Comparison of ENCODE assay signal across 8 cellular contexts in genomic region chr17:42179911-42180410, GRCh38. TPM values are rescaled to one million over a fixed set of nuclear protein-coding genes. Genes with fewer than 3 reads are reported as not detected.
A peak's percentile ranks its signal among the peaks of the same experiment; 100 is the strongest.
DNase-seq lines count a peak whose midpoint lies in the region; ATAC-seq, FAIRE-seq and TF ChIP-seq lines count a peak whose summit lies in the region.

No MANE protein-coding gene starts in this region.

- H4K20me1 ChIP-seq in HCT116 (ENCODE audit: insufficient read depth) (no peaks in the 10 kb centered on the region), SU-DHL-6 (ENCODE audit: low read depth, low read length) (no peaks in the 10 kb centered on the region), fibroblast of lung (ENCODE audit: control insufficient read depth, extremely low read depth, insufficient read depth, low read length) (no peaks in the 10 kb centered on the region)

- FAIRE-seq in small intestine (lab: Jason Lieb, UNC): no peak

- CTCF ChIA-PET in HCT116 (lab: Charles Lee): no interaction called here

- peaks cover 14 to 24% of the 10 kb centered on the region in 2 experiments for H3K4me1 ChIP-seq in HCT116 (ENCODE audit: control insufficient read depth in 1 of 2, insufficient read depth in 2 of 2, low read length in 2 of 2)
- H3K4me1 ChIP-seq in fibroblast of lung (ENCODE audit: control insufficient read depth, extremely low read depth, insufficient read depth, low read length): peaks cover 7% of the 10 kb centered on the region
- peaks cover 0 to 10% of the 10 kb centered on the region in 2 donors for H3K4me1 ChIP-seq in small intestine (ENCODE audit: control insufficient read depth in 2 of 2, insufficient read depth in 1 of 2, low read depth in 1 of 2, low read length in 1 of 2)

- DNase-seq in AG20443 (ENCODE audit: low spot score) (peak; percentile 76), HCT116 (ENCODE audit: low read depth, low spot score) (no peak), fibroblast of lung (ENCODE audit: low read depth in 2 of 2) (peak; percentile 24 to 28), small intestine (peak; percentile 27), GM19240 (ENCODE audit: insufficient read length, low spot score) (no peak), NCI-H2029 treated with DMSO at 0.1 percent for 48 hours (lab: John Stamatoyannopoulos, UW) (no peak)

- H2AFZ ChIP-seq in HCT116 (ENCODE audit: low read depth, low read length, poor library complexity, severe bottlenecking) (no peak overlapping the region), SU-DHL-6 (ENCODE audit: low read depth, low read length, severe bottlenecking) (no peak overlapping the region), fibroblast of lung (ENCODE audit: low read length) (no peak overlapping the region)

- H3K27me3 ChIP-seq in HCT116 (ENCODE audit: insufficient read depth, low read length) (peaks cover 3% of the 10 kb centered on the region; the same call in 1 of the 2 replicates), SU-DHL-6 (ENCODE audit: low read length) (no peaks in the 10 kb centered on the region), fibroblast of lung (ENCODE audit: control insufficient read depth, insufficient read depth, low read length) (peaks cover 25% of the 10 kb centered on the region), small intestine (ENCODE audit: control insufficient read depth in 2 of 2, insufficient read depth in 2 of 2, low read length in 2 of 2) (no peaks in the 10 kb centered on the region)

- no peak for ATAC-seq in HCT116
- no peak for ATAC-seq in GM21447 (IDR thresholded peaks at IDR 0.05; ENCODE audit: unreplicated experiment)

- no peak overlapping the region for H3K27ac ChIP-seq in HCT116 (ENCODE audit: low read depth, low read length)
- H3K27ac ChIP-seq in SU-DHL-6 (ENCODE audit: low read depth, low read length): no peak overlapping the region
- H3K27ac ChIP-seq in fibroblast of lung (ENCODE audit: insufficient read depth, low read length): no peak overlapping the region
- H3K27ac ChIP-seq in small intestine (ENCODE audit: low read depth in 1 of 2, low read length in 1 of 2): no peak overlapping the region

- no peaks in the 10 kb centered on the region for H3K9me2 ChIP-seq in HCT116 (ENCODE audit: insufficient read depth)
- H3K9me2 ChIP-seq in SU-DHL-6 (replicated peaks; ENCODE audit: insufficient read depth, low read length): no peaks in the 10 kb centered on the region

- TF ChIP-seq RAD21 in HCT116 (IDR thresholded peaks at IDR 0.05; ENCODE audit: low read depth): no peak

- peaks cover 15% of the 10 kb centered on the region for H3F3A ChIP-seq in SU-DHL-6 (ENCODE audit: insufficient read depth)

- WGBS in small intestine, 3 donors: 9 to 21% (median 12%) methylated on average over 19 to 20 of the region's 20 CpGs

- intact Hi-C loops in HCT116 (cut with micrococcal nuclease): no loop called here

- H3K79me2 ChIP-seq in HCT116 (ENCODE audit: insufficient read depth, low read length) (no peaks in the 10 kb centered on the region), SU-DHL-6 (ENCODE audit: insufficient read depth, low read length) (no peaks in the 10 kb centered on the region), fibroblast of lung (ENCODE audit: control insufficient read depth, insufficient read depth, low read length) (no peaks in the 10 kb centered on the region)

- H3K36me3 ChIP-seq in HCT116 (ENCODE audit: control insufficient read depth in 1 of 2, insufficient read depth in 2 of 2, low read length in 2 of 2) (no peaks in the 10 kb centered on the region), SU-DHL-6 (ENCODE audit: low read length) (no peaks in the 10 kb centered on the region), fibroblast of lung (ENCODE audit: control insufficient read depth, insufficient read depth, low read length) (no peaks in the 10 kb centered on the region), small intestine (ENCODE audit: control insufficient read depth in 2 of 2, insufficient read depth in 2 of 2, low read length in 2 of 2) (no peaks in the 10 kb centered on the region)

- H3K9me3 ChIP-seq in HCT116 (ENCODE audit: control insufficient read depth in 1 of 2, insufficient read depth in 1 of 2, low read depth in 1 of 2, low read length in 2 of 2) (no peaks in the 10 kb centered on the region), SU-DHL-6 (ENCODE audit: insufficient read depth, low read length) (no peaks in the 10 kb centered on the region), fibroblast of lung (ENCODE audit: control insufficient read depth, insufficient read depth, low read depth, low read length) (no peaks in the 10 kb centered on the region), small intestine (ENCODE audit: control insufficient read depth, low read depth) (no peaks in the 10 kb centered on the region)

- H3K4me3 ChIP-seq in HCT116 (replicated peaks in 1 of 2; ENCODE audit: low read depth in 1 of 2, low read length in 2 of 2) (no peak overlapping the region), SU-DHL-6 (ENCODE audit: insufficient read depth, low read length, poor library complexity, severe bottlenecking) (no peak overlapping the region), fibroblast of lung (replicated peaks in 1 of 4; ENCODE audit: control extremely low read depth in 1 of 4, insufficient read depth in 1 of 4, low read depth in 3 of 4, low read length in 4 of 4) (no peak overlapping the region), small intestine (ENCODE audit: low read depth in 1 of 2, low read length in 2 of 2) (no peak overlapping the region)

- BruUV-seq in HCT116 (replicated peaks; lab: Mats Ljungman, UMichigan): no TSS peak

- H3K4me2 ChIP-seq in HCT116 (ENCODE audit: low read length) (no peak overlapping the region), SU-DHL-6 (ENCODE audit: low read depth, low read length, poor library complexity, severe bottlenecking) (peak overlapping the region; percentile 64), fibroblast of lung (ENCODE audit: extremely low read depth, insufficient read depth, low read length) (no peak overlapping the region)

- POLR2A ChIA-PET in HCT116 (lab: Charles Lee): no interaction called here

- RAD21 ChIA-PET in HCT116 (lab: Charles Lee; ENCODE audit: low non-redundant PET in 1 of 2, low total read pairs in 2 of 2, uncharacterized antibody in 2 of 2, unreplicated experiment in 2 of 2): no interaction called here

- no peak overlapping the region for H3K9ac ChIP-seq in HCT116 (ENCODE audit: low read length)
- no peak overlapping the region for H3K9ac ChIP-seq in SU-DHL-6 (ENCODE audit: low read length)
- H3K9ac ChIP-seq in fibroblast of lung (ENCODE audit: insufficient read depth, low read length): no peak overlapping the region

- TF ChIP-seq CTCF in HCT116 (IDR thresholded peaks at IDR 0.05 in 2 of 3, conservative IDR thresholded peaks at IDR 0.05 in 1 of 3; ENCODE audit: borderline replicate concordance in 1 of 3, insufficient read depth in 1 of 3, low read depth in 2 of 3, low read length in 2 of 3) (no peak), SU-DHL-6 (IDR thresholded peaks at IDR 0.05; ENCODE audit: insufficient read depth, low read length, poor library complexity, severe bottlenecking) (no peak), fibroblast of lung (conservative IDR thresholded peaks at IDR 0.05 in 1 of 2, IDR thresholded peaks at IDR 0.05 in 1 of 2; ENCODE audit: low read depth in 1 of 2, low read length in 2 of 2) (no peak)

- TF ChIP-seq POLR2A in HCT116 (IDR thresholded peaks at IDR 0.05; ENCODE audit: borderline replicate concordance, extremely low read depth, insufficient read depth, insufficient read length): no peak

RNA-seq across cellular contexts. Expression of gene KCNH4, which starts 1.0 kb away (rescaled TPM):
- not detected for total RNA-seq in HCT116 (2021; ENCODE audit: unreplicated experiment)
- polyA plus RNA-seq in HCT116 (2012): not detected in 2 replicates
- not detected in 2 replicates for total RNA-seq in fibroblast of lung
- polyA plus RNA-seq in fibroblast of lung: 0.01 and 0.03 TPM in 2 replicates
- polyA plus RNA-seq in fibroblast of lung (2012): not detected in 2 replicates
- not detected in 2 replicates for polyA minus RNA-seq in fibroblast of lung (ENCODE audit: low replicate concordance)
- polyA plus RNA-seq in small intestine: under 1 TPM in 1 of 3 donors, not detected in 2; 0.18 TPM

RNA-seq across cellular contexts. Expression of gene HCRT, which starts 5.3 kb away (rescaled TPM):
- total RNA-seq in HCT116 (2021; ENCODE audit: unreplicated experiment) (not detected), fibroblast of lung (not detected in 2 replicates)
- not detected in 2 replicates for polyA plus RNA-seq in HCT116 (2012)
- polyA plus RNA-seq in fibroblast of lung (not detected in 2 replicates), small intestine (not detected)
- polyA plus RNA-seq in fibroblast of lung (2012): not detected in 2 replicates
- polyA minus RNA-seq in fibroblast of lung (ENCODE audit: low replicate concordance): not detected in 2 replicates

RNA-seq across cellular contexts. Expression of gene GHDC, which starts 14.3 kb away (rescaled TPM):
- total RNA-seq in HCT116 (2021; ENCODE audit: unreplicated experiment) (13.2 TPM), fibroblast of lung (20.0 and 26.6 TPM in 2 replicates)
- 12.7 and 14.8 TPM in 2 replicates for polyA plus RNA-seq in HCT116 (2012)
- polyA plus RNA-seq in fibroblast of lung (6.1 and 6.7 TPM in 2 replicates), small intestine (10 to 100 TPM; 10.5 to 28.4 (median 12.2) TPM)
- 10.7 and 12.0 TPM in 2 replicates for polyA plus RNA-seq in fibroblast of lung (2012)
- 6.1 and 18.1 TPM in 2 replicates for polyA minus RNA-seq in fibroblast of lung (ENCODE audit: low replicate concordance)

RNA-seq across cellular contexts. Expression of gene RAB5C, which starts 25.2 kb away (rescaled TPM):
- 115 TPM for total RNA-seq in HCT116 (2021; ENCODE audit: unreplicated experiment)
- 135 and 136 TPM in 2 replicates for polyA plus RNA-seq in HCT116 (2012)
- 44.7 and 65.2 TPM in 2 replicates for total RNA-seq in fibroblast of lung
- 162 and 197 TPM in 2 replicates for polyA plus RNA-seq in fibroblast of lung
- polyA plus RNA-seq in fibroblast of lung (2012): 162 and 198 TPM in 2 replicates
- 197 and 241 TPM in 2 replicates for polyA minus RNA-seq in fibroblast of lung (ENCODE audit: low replicate concordance)
- 100 to 1,000 TPM; 177 to 211 (median 210) TPM for polyA plus RNA-seq in small intestine

RNA-seq across cellular contexts. Expression of gene HSPB9, which starts 57.4 kb away (rescaled TPM):
- not detected for total RNA-seq in HCT116 (2021; ENCODE audit: unreplicated experiment)
- 0.10 TPM in 1 of 2 replicates, not detected in the other for polyA plus RNA-seq in HCT116 (2012)
- not detected in 2 replicates for total RNA-seq in fibroblast of lung
- not detected in 2 replicates for polyA plus RNA-seq in fibroblast of lung
- 0.09 TPM in 1 of 2 replicates, not detected in the other for polyA plus RNA-seq in fibroblast of lung (2012)
- polyA minus RNA-seq in fibroblast of lung (ENCODE audit: low replicate concordance): not detected in 2 replicates
- under 1 TPM in 1 of 3 donors, not detected in 2; 0.04 TPM for polyA plus RNA-seq in small intestine

Comparison
In these comparisons a context has a peak if more than half of its experiments do, and no peak if none do; other contexts are left out.
1. DNase-seq: peak in AG20443 (single experiment), fibroblast of lung (2 of 2) and small intestine (single experiment); none in HCT116 (single experiment), GM19240 (single experiment) and NCI-H2029 treated with DMSO at 0.1 percent for 48 hours (single experiment).